ENCODE assay signal across 1 cellular context in the genomic region with DNA sequence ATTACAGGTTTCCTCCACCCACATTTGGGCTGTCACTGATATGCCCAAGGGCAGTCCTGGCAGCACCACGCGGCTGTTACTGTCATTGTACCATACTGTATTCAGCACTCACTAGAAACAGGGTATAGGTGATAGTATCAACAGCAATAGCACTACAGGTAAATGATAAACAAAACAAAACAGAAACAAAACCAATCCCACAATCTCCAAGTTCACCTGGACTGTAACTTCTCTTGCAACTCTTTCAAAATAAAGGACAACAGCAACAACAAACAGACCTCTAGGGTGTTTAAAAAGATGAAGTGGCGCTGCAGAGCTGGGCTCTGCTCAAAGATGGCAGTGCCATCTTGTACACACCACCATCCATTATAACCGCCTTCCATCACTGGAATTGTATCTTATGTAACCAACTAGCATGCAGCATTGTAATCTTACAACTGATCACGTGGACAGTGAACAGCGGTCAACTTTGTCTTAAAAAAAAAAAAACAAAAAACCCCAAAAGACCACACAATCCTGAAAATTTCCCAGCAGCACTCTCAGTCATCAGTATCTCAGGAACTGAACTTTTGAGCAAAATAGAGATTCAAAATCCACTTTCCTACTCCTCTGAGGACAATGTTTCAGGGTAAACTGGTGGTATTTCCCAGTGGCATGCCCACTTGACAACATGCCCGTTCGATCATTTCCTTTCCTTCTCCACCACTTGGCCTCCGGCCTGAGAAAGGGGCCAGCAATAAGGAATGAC.
TF ChIP-seq lines count a peak whose summit lies in the region.

No MANE protein-coding gene starts in this region.

TF ChIP-seq in HepG2, 621 proteins besides CTCF, POLR2A, EP300 and RAD21 (continued from another document and continues in another):
- TF ChIP-seq EED (CRISPR knock-in tag; IDR thresholded peaks at IDR 0.05) (no peak), ARNTL (CRISPR knock-in tag; IDR thresholded peaks at IDR 0.05) (peak; percentile 56; the same call in 1 of the 2 replicates), ZSCAN29 (CRISPR knock-in tag; conservative IDR thresholded peaks at IDR 0.05) (no peak), KLF16 (CRISPR knock-in tag; IDR thresholded peaks at IDR 0.05) (peak in 1 of 2 experiments; percentile 26; a peak in 1 of 4 replicates), ZBTB7B (CRISPR knock-in tag; IDR thresholded peaks at IDR 0.05) (0 out of 2 replicates have a peak, but pooled peaks have one; percentile 18), ZNF549 (CRISPR knock-in tag; IDR thresholded peaks at IDR 0.05) (no peak), HHEX (CRISPR knock-in tag; IDR thresholded peaks at IDR 0.05) (no peak), ZBTB38 (CRISPR knock-in tag; IDR thresholded peaks at IDR 0.05) (no peak), FOXK2 (IDR thresholded peaks at IDR 0.05) (peak; percentile 70; the same call in 1 of the 2 replicates), RBFOX2 (IDR thresholded peaks at IDR 0.05; ENCODE audit: low read depth, low read length) (peak; percentile 41), GATAD2A (CRISPR knock-in tag; IDR thresholded peaks at IDR 0.05) (peak; percentile 40; the same call in 1 of the 2 replicates), ZNF234 (CRISPR knock-in tag; conservative IDR thresholded peaks at IDR 0.05) (no peak), ZNF101 (CRISPR knock-in tag; IDR thresholded peaks at IDR 0.05; ENCODE audit: borderline replicate concordance, low read depth) (no peak), PITX1 (CRISPR knock-in tag; IDR thresholded peaks at IDR 0.05) (no peak), HOXA5 (CRISPR knock-in tag; IDR thresholded peaks at IDR 0.05) (peak; percentile 82), ZNF44 (CRISPR knock-in tag; IDR thresholded peaks at IDR 0.05) (no peak), BORCS8-MEF2B (CRISPR knock-in tag; IDR thresholded peaks at IDR 0.05) (0 out of 2 replicates have a peak, but pooled peaks have one; percentile 19), EEA1 (CRISPR knock-in tag; IDR thresholded peaks at IDR 0.05; ENCODE audit: borderline replicate concordance) (0 out of 2 replicates have a peak, but pooled peaks have one; percentile 48), HDAC2 (CRISPR knock-in tag; IDR thresholded peaks at IDR 0.05) (no peak), ELF4 (CRISPR knock-in tag; IDR thresholded peaks at IDR 0.05; ENCODE audit: borderline replicate concordance) (0 out of 2 replicates have a peak, but pooled peaks have one; percentile 28), BCL6 (CRISPR knock-in tag; IDR thresholded peaks at IDR 0.05) (peak; percentile 55; the same call in 1 of the 2 replicates), ZNF563 (CRISPR knock-in tag; IDR thresholded peaks at IDR 0.05) (no peak), CREM (IDR thresholded peaks at IDR 0.05) (0 out of 2 replicates have a peak, but pooled peaks have one; percentile 29), CREM (CRISPR knock-in tag; IDR thresholded peaks at IDR 0.05) (no peak), FOXA3 (CRISPR knock-in tag; IDR thresholded peaks at IDR 0.05) (peak; percentile 59), KAT7 (CRISPR knock-in tag; IDR thresholded peaks at IDR 0.05; ENCODE audit: borderline replicate concordance) (peak; percentile 38), SRSF4 (IDR thresholded peaks at IDR 0.05; ENCODE audit: low read depth, low read length, poor library complexity, severe bottlenecking) (no peak), ARNT2 (CRISPR knock-in tag; IDR thresholded peaks at IDR 0.05; ENCODE audit: low read depth) (no peak), ZNF253 (CRISPR knock-in tag; IDR thresholded peaks at IDR 0.05; ENCODE audit: borderline replicate concordance) (no peak), NR2F2 (IDR thresholded peaks at IDR 0.05; ENCODE audit: borderline replicate concordance, low read depth) (no peak), ZNF850 (CRISPR knock-in tag; conservative IDR thresholded peaks at IDR 0.05) (no peak)
- TF ChIP-seq, protein P1, sequence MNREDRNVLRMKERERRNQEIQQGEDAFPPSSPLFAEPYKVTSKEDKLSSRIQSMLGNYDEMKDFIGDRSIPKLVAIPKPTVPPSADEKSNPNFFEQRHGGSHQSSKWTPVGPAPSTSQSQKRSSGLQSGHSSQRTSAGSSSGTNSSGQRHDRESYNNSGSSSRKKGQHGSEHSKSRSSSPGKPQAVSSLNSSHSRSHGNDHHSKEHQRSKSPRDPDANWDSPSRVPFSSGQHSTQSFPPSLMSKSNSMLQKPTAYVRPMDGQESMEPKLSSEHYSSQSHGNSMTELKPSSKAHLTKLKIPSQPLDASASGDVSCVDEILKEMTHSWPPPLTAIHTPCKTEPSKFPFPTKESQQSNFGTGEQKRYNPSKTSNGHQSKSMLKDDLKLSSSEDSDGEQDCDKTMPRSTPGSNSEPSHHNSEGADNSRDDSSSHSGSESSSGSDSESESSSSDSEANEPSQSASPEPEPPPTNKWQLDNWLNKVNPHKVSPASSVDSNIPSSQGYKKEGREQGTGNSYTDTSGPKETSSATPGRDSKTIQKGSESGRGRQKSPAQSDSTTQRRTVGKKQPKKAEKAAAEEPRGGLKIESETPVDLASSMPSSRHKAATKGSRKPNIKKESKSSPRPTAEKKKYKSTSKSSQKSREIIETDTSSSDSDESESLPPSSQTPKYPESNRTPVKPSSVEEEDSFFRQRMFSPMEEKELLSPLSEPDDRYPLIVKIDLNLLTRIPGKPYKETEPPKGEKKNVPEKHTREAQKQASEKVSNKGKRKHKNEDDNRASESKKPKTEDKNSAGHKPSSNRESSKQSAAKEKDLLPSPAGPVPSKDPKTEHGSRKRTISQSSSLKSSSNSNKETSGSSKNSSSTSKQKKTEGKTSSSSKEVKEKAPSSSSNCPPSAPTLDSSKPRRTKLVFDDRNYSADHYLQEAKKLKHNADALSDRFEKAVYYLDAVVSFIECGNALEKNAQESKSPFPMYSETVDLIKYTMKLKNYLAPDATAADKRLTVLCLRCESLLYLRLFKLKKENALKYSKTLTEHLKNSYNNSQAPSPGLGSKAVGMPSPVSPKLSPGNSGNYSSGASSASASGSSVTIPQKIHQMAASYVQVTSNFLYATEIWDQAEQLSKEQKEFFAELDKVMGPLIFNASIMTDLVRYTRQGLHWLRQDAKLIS (CRISPR knock-in tag; IDR thresholded peaks at IDR 0.05), result peak; percentile 99
- TF ChIP-seq, protein P2, sequence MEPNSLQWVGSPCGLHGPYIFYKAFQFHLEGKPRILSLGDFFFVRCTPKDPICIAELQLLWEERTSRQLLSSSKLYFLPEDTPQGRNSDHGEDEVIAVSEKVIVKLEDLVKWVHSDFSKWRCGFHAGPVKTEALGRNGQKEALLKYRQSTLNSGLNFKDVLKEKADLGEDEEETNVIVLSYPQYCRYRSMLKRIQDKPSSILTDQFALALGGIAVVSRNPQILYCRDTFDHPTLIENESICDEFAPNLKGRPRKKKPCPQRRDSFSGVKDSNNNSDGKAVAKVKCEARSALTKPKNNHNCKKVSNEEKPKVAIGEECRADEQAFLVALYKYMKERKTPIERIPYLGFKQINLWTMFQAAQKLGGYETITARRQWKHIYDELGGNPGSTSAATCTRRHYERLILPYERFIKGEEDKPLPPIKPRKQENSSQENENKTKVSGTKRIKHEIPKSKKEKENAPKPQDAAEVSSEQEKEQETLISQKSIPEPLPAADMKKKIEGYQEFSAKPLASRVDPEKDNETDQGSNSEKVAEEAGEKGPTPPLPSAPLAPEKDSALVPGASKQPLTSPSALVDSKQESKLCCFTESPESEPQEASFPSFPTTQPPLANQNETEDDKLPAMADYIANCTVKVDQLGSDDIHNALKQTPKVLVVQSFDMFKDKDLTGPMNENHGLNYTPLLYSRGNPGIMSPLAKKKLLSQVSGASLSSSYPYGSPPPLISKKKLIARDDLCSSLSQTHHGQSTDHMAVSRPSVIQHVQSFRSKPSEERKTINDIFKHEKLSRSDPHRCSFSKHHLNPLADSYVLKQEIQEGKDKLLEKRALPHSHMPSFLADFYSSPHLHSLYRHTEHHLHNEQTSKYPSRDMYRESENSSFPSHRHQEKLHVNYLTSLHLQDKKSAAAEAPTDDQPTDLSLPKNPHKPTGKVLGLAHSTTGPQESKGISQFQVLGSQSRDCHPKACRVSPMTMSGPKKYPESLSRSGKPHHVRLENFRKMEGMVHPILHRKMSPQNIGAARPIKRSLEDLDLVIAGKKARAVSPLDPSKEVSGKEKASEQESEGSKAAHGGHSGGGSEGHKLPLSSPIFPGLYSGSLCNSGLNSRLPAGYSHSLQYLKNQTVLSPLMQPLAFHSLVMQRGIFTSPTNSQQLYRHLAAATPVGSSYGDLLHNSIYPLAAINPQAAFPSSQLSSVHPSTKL (CRISPR knock-in tag; IDR thresholded peaks at IDR 0.05), result peak; percentile 62; the same call in 1 of the 2 replicates
- TF ChIP-seq, protein P3, sequence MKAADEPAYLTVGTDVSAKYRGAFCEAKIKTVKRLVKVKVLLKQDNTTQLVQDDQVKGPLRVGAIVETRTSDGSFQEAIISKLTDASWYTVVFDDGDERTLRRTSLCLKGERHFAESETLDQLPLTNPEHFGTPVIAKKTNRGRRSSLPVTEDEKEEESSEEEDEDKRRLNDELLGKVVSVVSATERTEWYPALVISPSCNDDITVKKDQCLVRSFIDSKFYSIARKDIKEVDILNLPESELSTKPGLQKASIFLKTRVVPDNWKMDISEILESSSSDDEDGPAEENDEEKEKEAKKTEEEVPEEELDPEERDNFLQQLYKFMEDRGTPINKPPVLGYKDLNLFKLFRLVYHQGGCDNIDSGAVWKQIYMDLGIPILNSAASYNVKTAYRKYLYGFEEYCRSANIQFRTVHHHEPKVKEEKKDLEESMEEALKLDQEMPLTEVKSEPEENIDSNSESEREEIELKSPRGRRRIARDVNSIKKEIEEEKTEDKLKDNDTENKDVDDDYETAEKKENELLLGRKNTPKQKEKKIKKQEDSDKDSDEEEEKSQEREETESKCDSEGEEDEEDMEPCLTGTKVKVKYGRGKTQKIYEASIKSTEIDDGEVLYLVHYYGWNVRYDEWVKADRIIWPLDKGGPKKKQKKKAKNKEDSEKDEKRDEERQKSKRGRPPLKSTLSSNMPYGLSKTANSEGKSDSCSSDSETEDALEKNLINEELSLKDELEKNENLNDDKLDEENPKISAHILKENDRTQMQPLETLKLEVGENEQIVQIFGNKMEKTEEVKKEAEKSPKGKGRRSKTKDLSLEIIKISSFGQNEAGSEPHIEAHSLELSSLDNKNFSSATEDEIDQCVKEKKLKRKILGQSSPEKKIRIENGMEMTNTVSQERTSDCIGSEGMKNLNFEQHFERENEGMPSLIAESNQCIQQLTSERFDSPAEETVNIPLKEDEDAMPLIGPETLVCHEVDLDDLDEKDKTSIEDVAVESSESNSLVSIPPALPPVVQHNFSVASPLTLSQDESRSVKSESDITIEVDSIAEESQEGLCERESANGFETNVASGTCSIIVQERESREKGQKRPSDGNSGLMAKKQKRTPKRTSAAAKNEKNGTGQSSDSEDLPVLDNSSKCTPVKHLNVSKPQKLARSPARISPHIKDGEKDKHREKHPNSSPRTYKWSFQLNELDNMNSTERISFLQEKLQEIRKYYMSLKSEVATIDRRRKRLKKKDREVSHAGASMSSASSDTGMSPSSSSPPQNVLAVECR (CRISPR knock-in tag; IDR thresholded peaks at IDR 0.05; ENCODE audit: borderline replicate concordance), result peak; percentile 32; the same call in 1 of the 2 replicates
- TF ChIP-seq, protein P4, sequence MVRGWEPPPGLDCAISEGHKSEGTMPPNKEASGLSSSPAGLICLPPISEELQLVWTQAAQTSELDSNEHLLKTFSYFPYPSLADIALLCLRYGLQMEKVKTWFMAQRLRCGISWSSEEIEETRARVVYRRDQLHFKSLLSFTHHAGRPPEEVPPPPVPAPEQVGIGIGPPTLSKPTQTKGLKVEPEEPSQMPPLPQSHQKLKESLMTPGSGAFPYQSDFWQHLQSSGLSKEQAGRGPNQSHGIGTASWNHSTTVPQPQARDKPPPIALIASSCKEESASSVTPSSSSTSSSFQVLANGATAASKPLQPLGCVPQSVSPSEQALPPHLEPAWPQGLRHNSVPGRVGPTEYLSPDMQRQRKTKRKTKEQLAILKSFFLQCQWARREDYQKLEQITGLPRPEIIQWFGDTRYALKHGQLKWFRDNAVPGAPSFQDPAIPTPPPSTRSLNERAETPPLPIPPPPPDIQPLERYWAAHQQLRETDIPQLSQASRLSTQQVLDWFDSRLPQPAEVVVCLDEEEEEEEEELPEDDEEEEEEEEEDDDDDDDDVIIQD (CRISPR knock-in tag; IDR thresholded peaks at IDR 0.05; ENCODE audit: low read depth), result no peak
- TF ChIP-seq, protein P5, sequence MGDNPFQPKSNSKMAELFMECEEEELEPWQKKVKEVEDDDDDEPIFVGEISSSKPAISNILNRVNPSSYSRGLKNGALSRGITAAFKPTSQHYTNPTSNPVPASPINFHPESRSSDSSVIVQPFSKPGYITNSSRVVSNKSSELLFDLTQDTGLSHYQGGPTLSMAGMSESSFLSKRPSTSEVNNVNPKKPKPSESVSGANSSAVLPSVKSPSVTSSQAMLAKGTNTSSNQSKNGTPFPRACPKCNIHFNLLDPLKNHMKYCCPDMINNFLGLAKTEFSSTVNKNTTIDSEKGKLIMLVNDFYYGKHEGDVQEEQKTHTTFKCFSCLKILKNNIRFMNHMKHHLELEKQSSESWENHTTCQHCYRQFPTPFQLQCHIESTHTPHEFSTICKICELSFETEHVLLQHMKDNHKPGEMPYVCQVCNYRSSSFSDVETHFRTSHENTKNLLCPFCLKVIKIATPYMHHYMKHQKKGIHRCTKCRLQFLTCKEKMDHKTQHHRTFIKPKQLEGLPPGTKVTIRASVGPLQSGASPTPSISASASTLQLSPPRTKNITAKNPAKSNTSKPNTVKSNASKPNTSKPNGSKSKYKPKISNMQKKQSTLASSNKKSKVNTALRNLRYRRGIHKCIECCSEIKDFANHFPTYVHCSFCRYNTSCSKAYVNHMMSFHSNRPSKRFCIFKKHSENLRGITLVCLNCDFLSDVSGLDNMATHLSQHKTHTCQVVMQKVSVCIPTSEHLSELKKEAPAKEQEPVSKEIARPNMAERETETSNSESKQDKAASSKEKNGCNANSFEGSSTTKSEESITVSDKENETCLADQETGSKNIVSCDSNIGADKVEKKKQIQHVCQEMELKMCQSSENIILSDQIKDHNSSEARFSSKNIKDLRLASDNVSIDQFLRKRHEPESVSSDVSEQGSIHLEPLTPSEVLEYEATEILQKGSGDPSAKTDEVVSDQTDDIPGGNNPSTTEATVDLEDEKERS (CRISPR knock-in tag; IDR thresholded peaks at IDR 0.05), result 0 out of 2 replicates have a peak, but pooled peaks have one; percentile 41
- TF ChIP-seq, protein P6, sequence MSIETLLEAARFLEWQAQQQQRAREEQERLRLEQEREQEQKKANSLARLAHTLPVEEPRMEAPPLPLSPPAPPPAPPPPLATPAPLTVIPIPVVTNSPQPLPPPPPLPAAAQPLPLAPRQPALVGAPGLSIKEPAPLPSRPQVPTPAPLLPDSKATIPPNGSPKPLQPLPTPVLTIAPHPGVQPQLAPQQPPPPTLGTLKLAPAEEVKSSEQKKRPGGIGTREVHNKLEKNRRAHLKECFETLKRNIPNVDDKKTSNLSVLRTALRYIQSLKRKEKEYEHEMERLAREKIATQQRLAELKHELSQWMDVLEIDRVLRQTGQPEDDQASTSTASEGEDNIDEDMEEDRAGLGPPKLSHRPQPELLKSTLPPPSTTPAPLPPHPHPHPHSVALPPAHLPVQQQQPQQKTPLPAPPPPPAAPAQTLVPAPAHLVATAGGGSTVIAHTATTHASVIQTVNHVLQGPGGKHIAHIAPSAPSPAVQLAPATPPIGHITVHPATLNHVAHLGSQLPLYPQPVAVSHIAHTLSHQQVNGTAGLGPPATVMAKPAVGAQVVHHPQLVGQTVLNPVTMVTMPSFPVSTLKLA (IDR thresholded peaks at IDR 0.05), result peak; percentile 38; the same call in 1 of the 2 replicates
- TF ChIP-seq, protein P7, sequence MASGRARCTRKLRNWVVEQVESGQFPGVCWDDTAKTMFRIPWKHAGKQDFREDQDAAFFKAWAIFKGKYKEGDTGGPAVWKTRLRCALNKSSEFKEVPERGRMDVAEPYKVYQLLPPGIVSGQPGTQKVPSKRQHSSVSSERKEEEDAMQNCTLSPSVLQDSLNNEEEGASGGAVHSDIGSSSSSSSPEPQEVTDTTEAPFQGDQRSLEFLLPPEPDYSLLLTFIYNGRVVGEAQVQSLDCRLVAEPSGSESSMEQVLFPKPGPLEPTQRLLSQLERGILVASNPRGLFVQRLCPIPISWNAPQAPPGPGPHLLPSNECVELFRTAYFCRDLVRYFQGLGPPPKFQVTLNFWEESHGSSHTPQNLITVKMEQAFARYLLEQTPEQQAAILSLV (CRISPR knock-in tag; IDR thresholded peaks at IDR 0.05; ENCODE audit: borderline replicate concordance), result 0 out of 2 replicates have a peak, but pooled peaks have one; percentile 51
